In genomic region chr21:18170221-18170620, GRCh38 we compare ENCODE assay signal across 27 cellular contexts.
"Had no signal": no experiment of that assay in that cellular context is flagged by ENCODE, and none has a peak within 500 bp of the region (broad histone marks: within the 10 kb centered on the region; RNA-seq: fewer than 3 reads in every experiment).

No MANE protein-coding gene starts in this region.

- FAIRE-seq: endometrium, endothelial cell of umbilical vein, frontal cortex had no signal

- H3K4me1 ChIP-seq: colonic mucosa, esophagus muscularis mucosa, esophagus squamous epithelium, gastrocnemius medialis, gastroesophageal sphincter, heart left ventricle, heart right ventricle had no signal

- H3K9me3 ChIP-seq: colonic mucosa, esophagus muscularis mucosa, esophagus squamous epithelium, gastrocnemius medialis, gastroesophageal sphincter had no signal

- H3K4me3 ChIP-seq: colonic mucosa, coronary artery, dorsolateral prefrontal cortex, esophagus muscularis mucosa, esophagus squamous epithelium, gastrocnemius medialis, gastroesophageal sphincter, heart left ventricle, heart right ventricle had no signal

- ATAC-seq: effector memory CD8-positive, alpha-beta T cell; esophagus mucosa; foreskin keratinocyte; gastrocnemius medialis; gastroesophageal sphincter; heart left ventricle; heart right ventricle had no signal

- H3K27me3 ChIP-seq: colonic mucosa, dorsolateral prefrontal cortex, esophagus muscularis mucosa, esophagus squamous epithelium, foreskin keratinocyte, gastrocnemius medialis, gastroesophageal sphincter, heart left ventricle, heart right ventricle had no signal

- H3K27ac ChIP-seq: colonic mucosa, coronary artery, dorsolateral prefrontal cortex, epithelial cell of prostate, esophagus muscularis mucosa, esophagus squamous epithelium, foreskin keratinocyte, gastrocnemius medialis, gastroesophageal sphincter, heart left ventricle, heart right ventricle had no signal

- DNase-seq: colonic mucosa; cortex of kidney; dermis blood vessel endothelial cell; dorsolateral prefrontal cortex; effector CD4-positive, alpha-beta T cell; effector CD8-positive, alpha-beta T cell; effector memory CD4-positive, alpha-beta T cell; effector memory CD8-positive, alpha-beta T cell; endodermal cell; erythroblast; esophagus squamous epithelium; foreskin fibroblast; foreskin keratinocyte; foreskin melanocyte; gastrocnemius medialis; glutamatergic neuron; head of caudate nucleus; heart left ventricle; heart right ventricle had no signal

- H3K36me3 ChIP-seq: colonic mucosa, esophagus muscularis mucosa, esophagus squamous epithelium, gastrocnemius medialis, gastroesophageal sphincter, heart left ventricle, heart right ventricle had no signal
